ENCODE assay signal across 7 cellular contexts in the genomic region with DNA sequence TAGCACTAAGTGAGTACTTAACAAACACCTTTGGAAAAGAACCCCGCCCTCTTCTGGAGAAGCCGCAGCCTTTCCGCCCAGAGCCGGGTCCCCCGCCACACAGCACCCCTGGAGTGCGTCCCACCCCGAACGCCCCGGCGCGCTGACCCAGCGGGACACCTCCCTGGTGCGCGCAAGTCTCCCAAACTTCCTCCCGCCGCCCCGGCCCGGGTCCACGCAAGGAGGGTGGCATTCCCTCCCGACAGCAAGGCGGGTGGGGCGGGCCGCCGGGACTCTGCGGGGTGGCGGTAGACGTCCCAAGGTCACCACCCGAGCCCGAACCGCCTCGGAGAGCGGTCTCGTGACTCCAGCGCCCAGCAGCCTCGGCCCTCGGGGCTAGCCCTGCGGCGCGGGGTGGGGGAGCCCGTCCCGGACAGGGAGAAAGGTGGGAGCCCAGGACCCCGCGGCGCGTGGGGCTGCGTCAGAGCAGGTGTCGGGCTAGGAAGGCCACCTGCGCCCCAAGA. TPM values are rescaled to one million over a fixed set of nuclear protein-coding genes. Genes with fewer than 3 reads are reported as not detected.
DNase-seq lines count a peak whose midpoint lies in the region; ATAC-seq and TF ChIP-seq lines count a peak whose summit lies in the region.

No MANE protein-coding gene starts in this region.

- H3K9me3 ChIP-seq in HAP-1 = no peaks in the 10 kb centered on the region
- no peaks in the 10 kb centered on the region for H3K9me3 ChIP-seq in mononuclear cell (ENCODE audit: low read depth, low read length)
- no peaks in the 10 kb centered on the region for H3K9me3 ChIP-seq in subcutaneous abdominal adipose tissue (ENCODE audit: control insufficient read depth in 5 of 5, low read length in 5 of 5)

- peak overlapping the region; percentile 93 for H3K4me3 Mint-ChIP-seq in activated CD4-positive, alpha-beta memory T cell treated with anti-CD3 and anti-CD28 coated beads, Interleukin-2, amount 10 ng/mL, durations not matched to agents 7 days and 5 days

- peak; percentile 17; the same call in 1 of the 2 replicates for TF ChIP-seq CTCF in LNCAP (IDR thresholded peaks at IDR 0.05)
- TF ChIP-seq CTCF in epithelial cell of esophagus (IDR thresholded peaks at IDR 0.05; ENCODE audit: insufficient read depth, low read depth, low read length, missing control alignments) = no peak

- no peaks in the 10 kb centered on the region for H3K9me3 Mint-ChIP-seq in activated CD4-positive, alpha-beta memory T cell treated with anti-CD3 and anti-CD28 coated beads, Interleukin-2, amount 10 ng/mL, durations not matched to agents 7 days and 5 days

- peak overlapping the region; percentile 72 for H3K27ac Mint-ChIP-seq in activated CD4-positive, alpha-beta memory T cell treated with anti-CD3 and anti-CD28 coated beads, Interleukin-2, amount 10 ng/mL, durations not matched to agents 7 days and 5 days

- peak overlapping the region; percentile 86 for H3K27ac ChIP-seq in subcutaneous abdominal adipose tissue (ENCODE audit: low read depth, low read length)

- H3K36me3 ChIP-seq in HAP-1 (replicated peaks) (peaks cover 4% of the 10 kb centered on the region; the same call in 1 of the 2 replicates), subcutaneous abdominal adipose tissue (ENCODE audit: control insufficient read depth in 5 of 5, insufficient read depth in 5 of 5, low read length in 5 of 5) (peaks cover 3 to 5% (median 4%) of the 10 kb centered on the region in 5 donors)

- CTCF ChIA-PET in activated CD4-positive, alpha-beta memory T cell treated with anti-CD3 and anti-CD28 coated beads, Interleukin-2, amount 10 ng/mL, durations not matched to agents 7 days and 5 days (lab: Charles Lee) = interaction anchor here (1.0 to 3.1 kb wide), 5 partner anchors 9 to 199 kb away, joined by 4 to 52 read pairs (median 9); a partner anchor contains a TSS

- DNase-seq in HAP-1 (ENCODE audit: low spot score in 2 of 2) (peak in 1 of 2 experiments; percentile 62), epithelial cell of esophagus (ENCODE audit: low read depth) (peak; percentile 40)
- peak; percentile 40 for DNase-seq in activated CD4-positive, alpha-beta memory T cell treated with anti-CD3 and anti-CD28 coated beads, Interleukin-2, amount 10 ng/mL, durations not matched to agents 7 days and 5 days

- ATAC-seq in GM18502 (IDR thresholded peaks at IDR 0.05; ENCODE audit: poor library complexity, unreplicated experiment) = peak; percentile 40

- in situ Hi-C loops in HAP-1 (cut with MboI; ENCODE audit: low sequenced_read_pairs) = no loop called here

- H3K4me3 ChIP-seq in HAP-1 = peak overlapping the region; percentile 94
- H3K4me3 ChIP-seq in epithelial cell of esophagus (ENCODE audit: low read length) = peak overlapping the region; percentile 91
- H3K4me3 ChIP-seq in mononuclear cell (ENCODE audit: low read length) = peak overlapping the region; percentile 85
- peak overlapping the region; percentile 65 to 95 (median 93) for H3K4me3 ChIP-seq in subcutaneous abdominal adipose tissue (ENCODE audit: low read depth in 1 of 5, low read length in 5 of 5)

- no peaks in the 10 kb centered on the region for H3K27me3 ChIP-seq in HAP-1 (ENCODE audit: low read depth)
- H3K27me3 ChIP-seq in mononuclear cell (ENCODE audit: insufficient read depth, low read length) = no peaks in the 10 kb centered on the region
- no peaks in the 10 kb centered on the region for H3K27me3 ChIP-seq in subcutaneous abdominal adipose tissue (ENCODE audit: control insufficient read depth in 5 of 5, insufficient read depth in 4 of 5, low read length in 5 of 5)

- H3K4me1 ChIP-seq in HAP-1 (peaks cover 8% of the 10 kb centered on the region; the same call in 1 of the 2 replicates), mononuclear cell (ENCODE audit: insufficient read depth, low read length) (peaks cover 65% of the 10 kb centered on the region), subcutaneous abdominal adipose tissue (ENCODE audit: control insufficient read depth in 5 of 5, insufficient read depth in 5 of 5, low read length in 5 of 5) (peaks cover 0 to 31% (median 26%) of the 10 kb centered on the region in 5 donors)

- H3K27me3 Mint-ChIP-seq in activated CD4-positive, alpha-beta memory T cell treated with anti-CD3 and anti-CD28 coated beads, Interleukin-2, amount 10 ng/mL, durations not matched to agents 7 days and 5 days = peaks cover under 1% of the 10 kb centered on the region

- POLR2A ChIA-PET in activated CD4-positive, alpha-beta memory T cell treated with anti-CD3 and anti-CD28 coated beads, Interleukin-2, amount 10 ng/mL, durations not matched to agents 7 days and 5 days (lab: Charles Lee) = interaction anchor here (1.0 to 1.8 kb wide), 2 partner anchors 10 to 22 kb away, joined by 3 to 19 read pairs; no protein-coding TSS in a partner anchor

- H3K4me1 Mint-ChIP-seq in activated CD4-positive, alpha-beta memory T cell treated with anti-CD3 and anti-CD28 coated beads, Interleukin-2, amount 10 ng/mL, durations not matched to agents 7 days and 5 days = peaks cover 51% of the 10 kb centered on the region

- H3K36me3 Mint-ChIP-seq in activated CD4-positive, alpha-beta memory T cell treated with anti-CD3 and anti-CD28 coated beads, Interleukin-2, amount 10 ng/mL, durations not matched to agents 7 days and 5 days (ENCODE audit: low read depth) = peaks cover 18% of the 10 kb centered on the region

- H3K9ac ChIP-seq in subcutaneous abdominal adipose tissue (ENCODE audit: low read length in 5 of 5) = peak overlapping the region in 4 of 5 donors; percentile 89 to 95 (median 94)

RNA-seq across cellular contexts. Expression of a gene that starts 0.6 kb away (rescaled TPM):
- total RNA-seq in activated CD4-positive, alpha-beta memory T cell treated with anti-CD3 and anti-CD28 coated beads, Interleukin-2, amount 10 ng/mL, durations not matched to agents 7 days and 5 days = 10 to 100 TPM; 35.0 to 35.6 TPM
- total RNA-seq in mononuclear cell = 69.5 TPM
